ENCODE assay signal across 25 cellular contexts in the genomic region with DNA sequence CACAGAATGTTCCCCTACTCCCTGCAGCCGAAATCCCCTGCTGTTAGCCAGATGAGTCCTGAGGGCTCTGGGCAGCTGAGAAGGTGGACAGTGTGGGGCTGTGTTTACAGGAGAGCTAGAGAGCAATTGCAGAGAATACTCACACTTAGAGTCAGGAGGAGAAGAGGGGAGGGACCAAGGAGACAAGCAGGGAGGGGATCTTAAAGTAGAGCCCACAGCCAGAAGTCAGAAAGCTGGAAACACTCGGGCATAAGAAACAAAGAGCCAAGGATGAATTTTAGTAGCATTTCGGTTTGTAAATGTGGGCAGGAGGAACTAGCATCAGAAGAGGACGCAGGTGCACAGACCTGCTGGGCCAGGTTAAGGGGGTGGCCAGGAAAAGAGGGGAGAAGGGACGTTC.
DNase-seq lines count a peak whose midpoint lies in the region; ATAC-seq and TF ChIP-seq lines count a peak whose summit lies in the region.
"Had no signal": no experiment of that assay in that cellular context is flagged by ENCODE, and none has a peak within 500 bp of the region (broad histone marks: within the 10 kb centered on the region; RNA-seq: fewer than 3 reads in every experiment).

No MANE protein-coding gene starts in this region.

- H3K4ac ChIP-seq in neuronal stem cell (ENCODE audit: low read length) = no peak overlapping the region

- no peaks in the 10 kb centered on the region for H3K27me3 Mint-ChIP-seq in T-helper 2 cell treated with Interferon-gamma antibody and Interleukin-4, amounts not matched to agents 5 μg/mL and 100 μg/mL, for 36 hours (ENCODE audit: low read depth)
- H3K27me3 Mint-ChIP-seq: CD4-positive, CD25-positive, alpha-beta regulatory T cell had no signal

- no peak overlapping the region for H2AK5ac ChIP-seq in neuronal stem cell (ENCODE audit: low read depth, low read length)

- intact Hi-C loops in left ventricle myocardium superior (cut with micrococcal nuclease) = no loop called here
- intact Hi-C loops in mucosa of descending colon (cut with DNase I, micrococcal nuclease) = no loop called here

- H2BK12ac ChIP-seq in neuronal stem cell (ENCODE audit: low read length) = no peak overlapping the region

- H2BK15ac ChIP-seq in neuronal stem cell (ENCODE audit: low read length) = no peak overlapping the region

- no CpG with 5 or more reads among the region's 5 CpGs for WGBS in neuronal stem cell (ENCODE audit: extremely low coverage in 2 of 2, insufficient read length in 2 of 2, insufficient replicate concordance in 1 of 2), 2 donors

- TF ChIP-seq CTCF in right atrium auricular region (IDR thresholded peaks at IDR 0.05) (no peak), osteoblast (IDR thresholded peaks at IDR 0.05; ENCODE audit: extremely low read depth, low read depth, low read length) (no peak), mucosa of descending colon (IDR thresholded peaks at IDR 0.05) (no peak)

- H3K9me3 Mint-ChIP-seq in T-helper 2 cell treated with Interferon-gamma antibody and Interleukin-4, amounts not matched to agents 5 μg/mL and 100 μg/mL, for 36 hours = no peaks in the 10 kb centered on the region

- H3K4me1 ChIP-seq in right atrium auricular region (no peaks in the 10 kb centered on the region), osteoblast (ENCODE audit: insufficient read depth, low read length) (no peaks in the 10 kb centered on the region), mucosa of descending colon (ENCODE audit: low read depth) (no peaks in the 10 kb centered on the region), neuronal stem cell (ENCODE audit: control insufficient read depth in 2 of 2, insufficient read depth in 1 of 2, low read depth in 1 of 2, low read length in 2 of 2) (peaks cover 0 to 2% of the 10 kb centered on the region in 2 donors)
- H3K4me1 ChIP-seq: BE2C, BLaER1 had no signal

- no peaks in the 10 kb centered on the region for H3K27me3 ChIP-seq in right atrium auricular region
- H3K27me3 ChIP-seq in osteoblast (ENCODE audit: insufficient read depth, low read length) = no peaks in the 10 kb centered on the region
- no peaks in the 10 kb centered on the region for H3K27me3 ChIP-seq in neuronal stem cell (ENCODE audit: control insufficient read depth in 3 of 3, insufficient read depth in 3 of 3, low read depth in 1 of 3, low read length in 3 of 3)
- H3K27me3 ChIP-seq: BE2C, BLaER1 had no signal

- no peak overlapping the region for H4K91ac ChIP-seq in neuronal stem cell (ENCODE audit: low read depth, low read length, poor library complexity)

- H3K36me3 ChIP-seq in right atrium auricular region = no peaks in the 10 kb centered on the region
- no peaks in the 10 kb centered on the region for H3K36me3 ChIP-seq in osteoblast (ENCODE audit: insufficient read depth, low read length)
- no peaks in the 10 kb centered on the region for H3K36me3 ChIP-seq in mucosa of descending colon (ENCODE audit: low read depth)
- H3K36me3 ChIP-seq in neuronal stem cell (replicated peaks in 1 of 2; ENCODE audit: control insufficient read depth in 2 of 2, insufficient read depth in 2 of 2, low read length in 2 of 2) = no peaks in the 10 kb centered on the region
- H3K36me3 ChIP-seq: BE2C, BLaER1 had no signal

- ATAC-seq in left ventricle myocardium superior = no peak
- ATAC-seq in mucosa of descending colon = no peak
- ATAC-seq: GM12878 had no signal

- H3K4me2 ChIP-seq in osteoblast (ENCODE audit: insufficient read depth, low read length) = no peak overlapping the region
- no peak overlapping the region for H3K4me2 ChIP-seq in neuronal stem cell (ENCODE audit: insufficient read depth, low read length, poor library complexity, severe bottlenecking)
- H3K4me2 ChIP-seq: BLaER1 had no signal

- H3K79me2 ChIP-seq in osteoblast (ENCODE audit: insufficient read depth, low read length) = no peaks in the 10 kb centered on the region

- no peak overlapping the region for H2BK120ac ChIP-seq in neuronal stem cell (ENCODE audit: low read depth, low read length)

- H3K14ac ChIP-seq in neuronal stem cell (ENCODE audit: low read length) = no peak overlapping the region

- no peaks in the 10 kb centered on the region for H3K4me1 Mint-ChIP-seq in T-helper 2 cell treated with Interferon-gamma antibody and Interleukin-4, amounts not matched to agents 5 μg/mL and 100 μg/mL, for 36 hours (ENCODE audit: low read depth)
- H3K4me1 Mint-ChIP-seq: CD14-positive monocyte; CD4-positive, alpha-beta memory T cell; CD4-positive, CD25-positive, alpha-beta regulatory T cell; CD8-positive, alpha-beta memory T cell had no signal

- H3K4me3 ChIP-seq in right atrium auricular region = no peak overlapping the region
- H3K4me3 ChIP-seq in osteoblast (ENCODE audit: insufficient read depth, low read length) = no peak overlapping the region
- no peak overlapping the region for H3K4me3 ChIP-seq in mucosa of descending colon
- no peak overlapping the region for H3K4me3 ChIP-seq in neuronal stem cell (ENCODE audit: low read length in 2 of 2)
- H3K4me3 ChIP-seq: BLaER1, GM12878 had no signal

- H3K27ac ChIP-seq in right atrium auricular region (no peak overlapping the region), osteoblast (ENCODE audit: low read depth, low read length) (no peak overlapping the region), neuronal stem cell (replicated peaks; ENCODE audit: low read length) (no peak overlapping the region)
- H3K27ac ChIP-seq: BLaER1 had no signal

- H4K8ac ChIP-seq in neuronal stem cell (ENCODE audit: low read depth, low read length) = no peak overlapping the region

- DNase-seq in right atrium auricular region (ENCODE audit: low spot score) = peak; percentile 34
- DNase-seq in left ventricle myocardium superior = no peak
- DNase-seq in mesenteric fat pad (ENCODE audit: low spot score) = peak; percentile 59
- DNase-seq in osteoblast (ENCODE audit: insufficient read length, low spot score, missing footprints) = peak; percentile 73
- DNase-seq in ureter (ENCODE audit: low spot score) = peak; percentile 4
- no peak for DNase-seq in mucosa of descending colon
- no peak for DNase-seq in T-helper 2 cell treated with Interferon-gamma antibody and Interleukin-4, amounts not matched to agents 5 μg/mL and 100 μg/mL, for 36 hours (ENCODE audit: low spot score)
- DNase-seq in neuronal stem cell (ENCODE audit: low spot score) = no peak
- DNase-seq: 8988T; ACHN; BE2C; C1 segment of cervical spinal cord; CD4-positive, CD25-positive, alpha-beta regulatory T cell; CD8-positive, alpha-beta memory T cell; DMS 273 treated with DMSO at 0.1 percent for 48 hours; DMS153; DMS53; DMS79; DND-41; EL; GDM1 had no signal

- H4K20me1 ChIP-seq in osteoblast (ENCODE audit: insufficient read depth, low read length) = no peaks in the 10 kb centered on the region
- H4K20me1 ChIP-seq: BLaER1 had no signal

- no peak overlapping the region for H3K27ac Mint-ChIP-seq in T-helper 2 cell treated with Interferon-gamma antibody and Interleukin-4, amounts not matched to agents 5 μg/mL and 100 μg/mL, for 36 hours
- H3K27ac Mint-ChIP-seq: CD14-positive monocyte; CD4-positive, alpha-beta memory T cell; CD8-positive, alpha-beta memory T cell had no signal

- H3K23ac ChIP-seq in neuronal stem cell (ENCODE audit: low read depth, low read length, poor library complexity) = no peak overlapping the region

- H3K9me3 ChIP-seq in right atrium auricular region (no peaks in the 10 kb centered on the region), osteoblast (ENCODE audit: low read depth, low read length) (no peaks in the 10 kb centered on the region), mucosa of descending colon (no peaks in the 10 kb centered on the region), neuronal stem cell (replicated peaks in 1 of 2; ENCODE audit: control insufficient read depth in 2 of 2, insufficient read depth in 1 of 2, low read depth in 1 of 2, low read length in 2 of 2) (no peaks in the 10 kb centered on the region)
- H3K9me3 ChIP-seq: BLaER1 had no signal

- no peak overlapping the region for H3K4me3 Mint-ChIP-seq in T-helper 2 cell treated with Interferon-gamma antibody and Interleukin-4, amounts not matched to agents 5 μg/mL and 100 μg/mL, for 36 hours
- H3K4me3 Mint-ChIP-seq: CD14-positive monocyte; CD4-positive, alpha-beta memory T cell; CD4-positive, CD25-positive, alpha-beta regulatory T cell; CD8-positive, alpha-beta memory T cell had no signal

- H3K18ac ChIP-seq in neuronal stem cell (ENCODE audit: low read length) = no peak overlapping the region

- H3K36me3 Mint-ChIP-seq in T-helper 2 cell treated with Interferon-gamma antibody and Interleukin-4, amounts not matched to agents 5 μg/mL and 100 μg/mL, for 36 hours (ENCODE audit: low read depth) = no peaks in the 10 kb centered on the region
- H3K36me3 Mint-ChIP-seq: CD14-positive monocyte; CD4-positive, alpha-beta memory T cell; CD4-positive, CD25-positive, alpha-beta regulatory T cell; CD8-positive, alpha-beta memory T cell had no signal

- H2AFZ ChIP-seq in osteoblast (ENCODE audit: low read length) (no peak overlapping the region), neuronal stem cell (ENCODE audit: low read length) (no peak overlapping the region)

- no peak overlapping the region for H3K9ac ChIP-seq in neuronal stem cell (ENCODE audit: low read depth, low read length, poor library complexity)
- H3K9ac ChIP-seq: BLaER1 had no signal

- no peaks in the 10 kb centered on the region for H3K79me1 ChIP-seq in neuronal stem cell (ENCODE audit: low read depth, low read length)

- H2BK5ac ChIP-seq in neuronal stem cell (ENCODE audit: low read length) = no peak overlapping the region

Comparison
In these comparisons a context has a peak if more than half of its experiments do, and no peak if none do; other contexts are left out.
1. DNase-seq: peak in right atrium auricular region (single experiment), mesenteric fat pad (single experiment), osteoblast (single experiment) and ureter (single experiment); none in left ventricle myocardium superior (single experiment), mucosa of descending colon (0 of 3), T-helper 2 cell treated with Interferon-gamma antibody and Interleukin-4, amounts not matched to agents 5 μg/mL and 100 μg/mL, for 36 hours (single experiment) and neuronal stem cell (single experiment).